In genomic region chr14:93319958-93320357, GRCh38 we compare ENCODE assay signal across 16 cellular contexts. TPM values are rescaled to one million over a fixed set of nuclear protein-coding genes. Genes with fewer than 3 reads are reported as not detected.
DNase-seq lines count a peak whose midpoint lies in the region; ATAC-seq, FAIRE-seq and TF ChIP-seq lines count a peak whose summit lies in the region.
"Had no signal": no experiment of that assay in that cellular context is flagged by ENCODE, and none has a peak within 500 bp of the region (broad histone marks: within the 10 kb centered on the region; RNA-seq: fewer than 3 reads in every experiment).

No MANE protein-coding gene starts in this region.

- H2AFZ ChIP-seq in keratinocyte (ENCODE audit: control insufficient read depth, low read length): no peak overlapping the region

- H3K27ac Mint-ChIP-seq in CD8-positive, alpha-beta memory T cell: peak overlapping the region in 5 of 8 donors; percentile 5 to 18 (median 8)
- H3K27ac Mint-ChIP-seq: activated naive CD8-positive, alpha-beta T cell treated with anti-CD3 and anti-CD28 coated beads, Interleukin-2, amount 10 ng/mL, durations not matched to agents 7 days and 5 days had no signal

- peak overlapping the region in 1 of 7 donors; percentile 0 for H3K4me3 Mint-ChIP-seq in CD8-positive, alpha-beta memory T cell
- H3K4me3 Mint-ChIP-seq: activated naive CD8-positive, alpha-beta T cell treated with anti-CD3 and anti-CD28 coated beads, Interleukin-2, amount 10 ng/mL, durations not matched to agents 7 days and 5 days had no signal

- peak overlapping the region; percentile 8 for H3K4me2 ChIP-seq in keratinocyte (ENCODE audit: control insufficient read depth, extremely low read depth, insufficient read depth, low read depth, low read length)

- H3K79me2 ChIP-seq in keratinocyte (ENCODE audit: control insufficient read depth, insufficient read depth, low read length): peaks cover 95% of the 10 kb centered on the region

- peaks cover 43 to 76% (median 64%) of the 10 kb centered on the region in 3 donors for H3K4me1 Mint-ChIP-seq in CD8-positive, alpha-beta memory T cell

- FAIRE-seq in keratinocyte (lab: Jason Lieb, UNC): peak; percentile 17
- FAIRE-seq: K562 had no signal

- POLR2A ChIA-PET in CD8-positive, alpha-beta memory T cell (lab: Charles Lee): no interaction called here

- H3K4me3 ChIP-seq in CD8-positive, alpha-beta memory T cell (ENCODE audit: low read length): no peak overlapping the region
- no peak overlapping the region for H3K4me3 ChIP-seq in keratinocyte (ENCODE audit: control insufficient read depth in 2 of 3, extremely low read depth in 1 of 3, insufficient read depth in 2 of 3, low read depth in 1 of 3, low read length in 3 of 3)
- no peak overlapping the region for H3K4me3 ChIP-seq in thyroid gland (replicated peaks in 1 of 3)
- H3K4me3 ChIP-seq: colonic mucosa, K562, sigmoid colon had no signal

- DNase-seq in CD8-positive, alpha-beta memory T cell: no peak
- DNase-seq in MV-4-11 (lab: John Stamatoyannopoulos, UW) (peak; percentile 30), keratinocyte (ENCODE audit: low read depth, low spot score) (no peak), KG1 (lab: John Stamatoyannopoulos, UW) (no peak), thyroid gland (no peak)
- DNase-seq: activated CD4-positive, alpha-beta T cell treated with anti-CD3 and anti-CD28 coated beads, Interleukin-2, amount 50 U/mL, for 4 hours; activated naive CD8-positive, alpha-beta T cell treated with anti-CD3 and anti-CD28 coated beads, Interleukin-2, amount 10 ng/mL, durations not matched to agents 7 days and 5 days; colonic mucosa; HCEC 1CT; NCI-H2081; sigmoid colon had no signal

- peaks cover 6% of the 10 kb centered on the region for H4K20me1 ChIP-seq in keratinocyte (ENCODE audit: control insufficient read depth, extremely low read depth, insufficient read depth, low read length)

- peaks cover 5 to 21% (median 16%) of the 10 kb centered on the region in 3 donors for H3K36me3 Mint-ChIP-seq in CD8-positive, alpha-beta memory T cell

- intact Hi-C loops in thyroid gland (cut with DNase I): no loop called here

- WGBS in thyroid gland, 2 donors: 32 to 39% methylated on average over 1 of the region's 1 CpG

- H3K9me1 ChIP-seq in keratinocyte (ENCODE audit: control insufficient read depth, extremely low read depth, insufficient read depth, low read length): peaks cover 7% of the 10 kb centered on the region

- dilution Hi-C loops in keratinocyte (cut with MboI; ENCODE audit: extremely low pct_ligation_motif_present, low sequenced_read_pairs): no loop called here

- H3K9ac ChIP-seq in keratinocyte (ENCODE audit: control insufficient read depth, extremely low read depth, insufficient read depth, low read length): no peak overlapping the region

- no peaks in the 10 kb centered on the region for H3K9me3 ChIP-seq in CD8-positive, alpha-beta memory T cell (ENCODE audit: low read length)
- H3K9me3 ChIP-seq in keratinocyte (ENCODE audit: control insufficient read depth, low read depth, low read length): no peaks in the 10 kb centered on the region
- no peaks in the 10 kb centered on the region for H3K9me3 ChIP-seq in thyroid gland
- H3K9me3 ChIP-seq: colonic mucosa, sigmoid colon had no signal

- no peaks in the 10 kb centered on the region for H3K27me3 ChIP-seq in CD8-positive, alpha-beta memory T cell (ENCODE audit: insufficient read depth, low read length, poor library complexity, severe bottlenecking)
- H3K27me3 ChIP-seq in keratinocyte (ENCODE audit: control insufficient read depth, extremely low read depth, insufficient read depth, low read length): no peaks in the 10 kb centered on the region
- H3K27me3 ChIP-seq in thyroid gland: no peaks in the 10 kb centered on the region
- H3K27me3 ChIP-seq: colonic mucosa, sigmoid colon had no signal

- TF ChIP-seq POLR2A in thyroid gland (IDR thresholded peaks at IDR 0.05): no peak

- peaks cover 11% of the 10 kb centered on the region for H3K4me1 ChIP-seq in CD8-positive, alpha-beta memory T cell (ENCODE audit: insufficient read depth, low read length)
- H3K4me1 ChIP-seq in keratinocyte (ENCODE audit: control insufficient read depth, extremely low read depth, insufficient read depth, low read length) (peaks cover 26% of the 10 kb centered on the region), thyroid gland (peaks cover 54 to 66% of the 10 kb centered on the region in 2 donors)

- H3K27me3 Mint-ChIP-seq in CD8-positive, alpha-beta memory T cell: no peaks in the 10 kb centered on the region
- H3K27me3 Mint-ChIP-seq: activated naive CD8-positive, alpha-beta T cell treated with anti-CD3 and anti-CD28 coated beads, Interleukin-2, amount 10 ng/mL, durations not matched to agents 7 days and 5 days had no signal

- CTCF ChIA-PET in CD8-positive, alpha-beta memory T cell (lab: Charles Lee): no interaction called here

- H3K36me3 ChIP-seq in CD8-positive, alpha-beta memory T cell (ENCODE audit: insufficient read depth, low read length): no peaks in the 10 kb centered on the region
- H3K36me3 ChIP-seq in keratinocyte (ENCODE audit: control insufficient read depth in 2 of 2, extremely low read depth in 1 of 2, insufficient read depth in 2 of 2, low read length in 2 of 2) (peaks cover 8 to 16% of the 10 kb centered on the region in 2 experiments), thyroid gland (no peaks in the 10 kb centered on the region)
- H3K36me3 ChIP-seq: colonic mucosa, sigmoid colon had no signal

- H3K27ac ChIP-seq in CD8-positive, alpha-beta memory T cell (ENCODE audit: low read depth, low read length): no peak overlapping the region
- H3K27ac ChIP-seq in keratinocyte (ENCODE audit: control insufficient read depth, insufficient read depth, low read length) (peak overlapping the region; percentile 30), thyroid gland (peak overlapping the region in 1 of 3 donors; percentile 8)
- H3K27ac ChIP-seq: colonic mucosa, sigmoid colon had no signal

- ATAC-seq in GM19351 (IDR thresholded peaks at IDR 0.05; ENCODE audit: unreplicated experiment) (peak; percentile 62), HG02870 (IDR thresholded peaks at IDR 0.05; ENCODE audit: unreplicated experiment) (no peak), HG02678 (IDR thresholded peaks at IDR 0.05; ENCODE audit: unreplicated experiment) (no peak)
- ATAC-seq: K562 had no signal

- TF ChIP-seq CTCF in keratinocyte (optimal IDR thresholded peaks at IDR 0.05 in 1 of 3, IDR thresholded peaks at IDR 0.05 in 1 of 3, conservative IDR thresholded peaks at IDR 0.05 in 1 of 3; ENCODE audit: extremely low read depth in 1 of 3, insufficient read depth in 2 of 3, low read length in 3 of 3) (no peak), thyroid gland (IDR thresholded peaks at IDR 0.05) (no peak)

- H3K9me3 Mint-ChIP-seq in CD8-positive, alpha-beta memory T cell: no peaks in the 10 kb centered on the region
- H3K9me3 Mint-ChIP-seq: activated naive CD8-positive, alpha-beta T cell treated with anti-CD3 and anti-CD28 coated beads, Interleukin-2, amount 10 ng/mL, durations not matched to agents 7 days and 5 days had no signal

RNA-seq across cellular contexts. Expression of gene BTBD7, which starts 12.9 kb away (rescaled TPM):
- 10 to 100 TPM; 25.2 to 25.7 TPM for total RNA-seq in CD8-positive, alpha-beta memory T cell
- polyA plus RNA-seq in CD8-positive, alpha-beta memory T cell: 9.6 TPM
- 23.2 to 35.1 TPM (median 25.1 TPM) in 3 replicates for polyA plus RNA-seq in keratinocyte
- polyA plus RNA-seq in keratinocyte (2011; ENCODE audit: low read depth): 22.6 TPM
- 18.0 and 24.8 TPM in 2 replicates for polyA plus RNA-seq in keratinocyte (2011; cell fraction: cytosol; rRNA removed)
- 40.3 and 41.2 TPM in 2 replicates for polyA plus RNA-seq in keratinocyte (2011; cell fraction: nucleus; rRNA removed)
- polyA plus RNA-seq in keratinocyte (2012; ENCODE audit: low replicate concordance): 12.6 and 24.7 TPM in 2 replicates
- polyA minus RNA-seq in keratinocyte: 46.3 to 48.7 TPM (median 48.6 TPM) in 3 replicates
- 34.3 TPM for polyA minus RNA-seq in keratinocyte (2011; cell fraction: cytosol; rRNA and poly(A)+ RNA removed)
- polyA minus RNA-seq in keratinocyte (2011; cell fraction: nucleus; rRNA and poly(A)+ RNA removed): 45.7 and 81.9 TPM in 2 replicates
- 10 to 100 TPM; 40.6 to 49.7 (median 43.9) TPM for total RNA-seq in thyroid gland

RNA-seq across cellular contexts. Expression of gene COX8C, which starts 27.0 kb away (rescaled TPM):
- not detected for total RNA-seq in CD8-positive, alpha-beta memory T cell
- not detected for polyA plus RNA-seq in CD8-positive, alpha-beta memory T cell
- not detected in 3 replicates for polyA plus RNA-seq in keratinocyte
- polyA plus RNA-seq in keratinocyte (2011; ENCODE audit: low read depth): not detected
- polyA plus RNA-seq in keratinocyte (2011; cell fraction: cytosol; rRNA removed): not detected in 2 replicates
- polyA plus RNA-seq in keratinocyte (2011; cell fraction: nucleus; rRNA removed): not detected in 2 replicates
- not detected in 2 replicates for polyA plus RNA-seq in keratinocyte (2012; ENCODE audit: low replicate concordance)
- not detected in 3 replicates for polyA minus RNA-seq in keratinocyte
- polyA minus RNA-seq in keratinocyte (2011; cell fraction: cytosol; rRNA and poly(A)+ RNA removed): not detected
- polyA minus RNA-seq in keratinocyte (2011; cell fraction: nucleus; rRNA and poly(A)+ RNA removed): not detected in 2 replicates
- total RNA-seq in thyroid gland: not detected
- total RNA-seq: activated naive CD8-positive, alpha-beta T cell treated with anti-CD3 and anti-CD28 coated beads, Interleukin-2, amount 10 ng/mL, durations not matched to agents 7 days and 5 days; colonic mucosa; K562; sigmoid colon; temporal lobe had no signal
- polyA plus RNA-seq: K562, sigmoid colon had no signal
